8 cellular contexts compared by ENCODE assay signal in the genomic region with DNA sequence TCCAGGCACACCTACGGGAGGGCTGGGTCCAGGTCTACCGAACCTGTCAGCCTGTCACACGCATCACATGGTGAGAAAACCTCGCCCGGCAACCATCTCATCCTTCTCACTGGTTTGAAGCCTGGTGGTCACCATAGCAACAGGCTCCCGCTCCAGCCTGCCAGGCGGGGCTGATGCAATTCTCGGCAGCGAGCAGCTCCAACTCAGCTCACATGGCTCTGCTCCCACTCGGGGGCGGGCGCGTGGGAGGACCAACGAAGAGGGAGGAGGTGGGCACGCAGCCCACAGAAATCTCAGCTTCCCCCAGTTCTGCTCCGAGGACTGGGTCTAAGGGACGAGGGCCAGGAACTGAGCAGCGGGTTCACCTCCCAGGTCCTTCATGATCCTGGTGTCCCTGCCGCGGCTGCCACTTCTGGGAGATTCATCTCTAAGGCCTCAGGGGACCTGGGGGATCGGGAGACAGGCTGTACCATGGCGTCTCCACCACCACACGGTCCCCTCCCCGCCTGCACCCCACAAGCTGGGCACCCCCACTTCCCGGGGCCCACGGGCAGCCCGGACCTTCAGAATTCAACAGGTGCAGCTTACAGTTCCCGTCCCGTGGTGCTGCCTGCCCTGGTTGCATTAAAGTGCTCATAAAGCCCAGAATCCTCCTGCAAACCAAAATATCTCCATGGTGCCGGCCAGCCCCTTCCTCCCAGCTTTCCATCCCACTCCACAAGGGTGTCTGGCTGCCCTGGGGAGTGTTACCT. TPM values are rescaled to one million over a fixed set of nuclear protein-coding genes. Genes with fewer than 3 reads are reported as not detected.
DNase-seq lines count a peak whose midpoint lies in the region; ATAC-seq and TF ChIP-seq lines count a peak whose summit lies in the region.

No MANE protein-coding gene starts in this region.

- POLR2A ChIA-PET in AG04450 (lab: Yijun Ruan, JAX) = interaction anchor here (1.2 kb wide), 1 partner anchor 323 kb away, joined by 5 read pairs; no protein-coding TSS in a partner anchor

- H3K9me3 ChIP-seq in AG04450 (ENCODE audit: control insufficient read depth, insufficient read depth, low read length) (no peaks in the 10 kb centered on the region; the same call in 1 of the 2 replicates), HUES64 (ENCODE audit: insufficient read depth, low read depth, low read length) (no peaks in the 10 kb centered on the region), right atrium auricular region (no peaks in the 10 kb centered on the region), thoracic aorta (no peaks in the 10 kb centered on the region), T-helper 17 cell (ENCODE audit: control insufficient read depth, low read length, poor library complexity, severe bottlenecking) (no peaks in the 10 kb centered on the region), prostate gland (no peaks in the 10 kb centered on the region)

- no peaks in the 10 kb centered on the region for H3K4me1 Mint-ChIP-seq in T-helper 17 cell

- H3K4me3 ChIP-seq in AG04450 (ENCODE audit: low read depth, low read length) = no peak overlapping the region
- no peak overlapping the region for H3K4me3 ChIP-seq in HUES64 (ENCODE audit: low read length)
- H3K4me3 ChIP-seq in right atrium auricular region = no peak overlapping the region
- H3K4me3 ChIP-seq in thoracic aorta = peak overlapping the region; percentile 29
- H3K4me3 ChIP-seq in prostate gland = no peak overlapping the region

- H3K4me3 Mint-ChIP-seq in T-helper 17 cell = no peak overlapping the region

- CTCF ChIA-PET in AG04450 (lab: Charles Lee) = no interaction called here

- H3K36me3 ChIP-seq in HUES64 (ENCODE audit: insufficient read depth, low read length) (peaks cover 3% of the 10 kb centered on the region; the same call in 1 of the 2 replicates), right atrium auricular region (peaks cover 8% of the 10 kb centered on the region), thoracic aorta (peaks cover 6% of the 10 kb centered on the region), prostate gland (no peaks in the 10 kb centered on the region)

- ATAC-seq in thoracic aorta (ENCODE audit: insufficient number of reproducible peaks, low FRiP score, low read depth) (no peak), T-helper 17 cell (no peak)

- H3K27ac ChIP-seq in AG04450 (ENCODE audit: low read depth, low read length) (no peak overlapping the region), HUES64 (ENCODE audit: low read depth, low read length) (peak overlapping the region; percentile 28; the same call in 1 of the 2 replicates), right atrium auricular region (no peak overlapping the region), thoracic aorta (peak overlapping the region; percentile 52 to 60), prostate gland (no peak overlapping the region)

- H3K36me3 Mint-ChIP-seq in T-helper 17 cell (ENCODE audit: low read depth) = no peaks in the 10 kb centered on the region

- no peaks in the 10 kb centered on the region for H3K27me3 Mint-ChIP-seq in T-helper 17 cell

- intact Hi-C loops in prostate gland (cut with DNase I) = no loop called here

- H3K27ac Mint-ChIP-seq in T-helper 17 cell = no peak overlapping the region

- DNase-seq in AG04450 (ENCODE audit: low read depth, low spot score) (peak; percentile 32), SW480 (ENCODE audit: low spot score) (peak; percentile 70), right atrium auricular region (ENCODE audit: low spot score) (peak; percentile 76), thoracic aorta (ENCODE audit: low spot score) (peak; percentile 64), T-helper 17 cell (no peak), prostate gland (ENCODE audit: low spot score) (no peak), GM10266 (ENCODE audit: extremely low spot score) (no peak)

- no peaks in the 10 kb centered on the region for H3K4me1 ChIP-seq in HUES64 (ENCODE audit: insufficient read depth, low read length)
- H3K4me1 ChIP-seq in right atrium auricular region = peaks cover 0 to 12% of the 10 kb centered on the region in 2 donors
- peaks cover 0 to 14% of the 10 kb centered on the region in 2 donors for H3K4me1 ChIP-seq in thoracic aorta (ENCODE audit: control insufficient read depth in 1 of 2, low read depth in 2 of 2)
- H3K4me1 ChIP-seq in prostate gland (replicated peaks) = no peaks in the 10 kb centered on the region

- no peak for TF ChIP-seq POLR2A in prostate gland (IDR thresholded peaks at IDR 0.05)

- 76% methylated on average over 30 of the region's 30 CpGs for WGBS in HUES64
- WGBS in prostate gland = 45% methylated on average over 30 of the region's 30 CpGs

- TF ChIP-seq CTCF in AG04450 (IDR thresholded peaks at IDR 0.05; ENCODE audit: low read depth, low read length) (no peak), right atrium auricular region (IDR thresholded peaks at IDR 0.05) (no peak), thoracic aorta (IDR thresholded peaks at IDR 0.05) (no peak), prostate gland (IDR thresholded peaks at IDR 0.05) (no peak), GM10266 (IDR thresholded peaks at IDR 0.05; ENCODE audit: control insufficient read depth, insufficient read depth, low read depth, missing control alignments) (no peak)

- H3K27me3 ChIP-seq in AG04450 (ENCODE audit: control insufficient read depth, insufficient read depth, low read length) (no peaks in the 10 kb centered on the region), HUES64 (ENCODE audit: insufficient read depth, low read length) (no peaks in the 10 kb centered on the region), right atrium auricular region (no peaks in the 10 kb centered on the region), thoracic aorta (replicated peaks; ENCODE audit: insufficient read depth) (no peaks in the 10 kb centered on the region), prostate gland (replicated peaks; ENCODE audit: insufficient read depth) (no peaks in the 10 kb centered on the region)

- H3K9ac ChIP-seq in HUES64 (ENCODE audit: low read depth, low read length) = peak overlapping the region; percentile 39; the same call in 1 of the 2 replicates

RNA-seq across cellular contexts. Expression of gene ABR, which starts 25.8 kb away (rescaled TPM):
- polyA plus RNA-seq in AG04450 (2011; rRNA removed) = 64.3 and 71.2 TPM in 2 replicates
- 94.2 and 133 TPM in 2 replicates for polyA minus RNA-seq in AG04450 (2011; rRNA and poly(A)+ RNA removed)
- 21.9 TPM for polyA plus RNA-seq in HUES64 (2013, experiment 1 of 2)
- polyA plus RNA-seq in HUES64 (2013, experiment 2 of 2) = 25.4 TPM
- total RNA-seq in right atrium auricular region (100 to 1,000 TPM in 1 of 2 donors, 10 to 100 TPM in 1; 94.9 to 116 TPM), thoracic aorta (100 to 1,000 TPM; 159 to 200 TPM), T-helper 17 cell (100 to 1,000 TPM; 101 to 130 TPM), prostate gland (10 to 100 TPM; 80.7 to 82.7 TPM)

Comparison
In these comparisons a context has a peak if more than half of its experiments do, and no peak if none do; other contexts are left out.
1. DNase-seq: peak in AG04450 (single experiment), SW480 (single experiment), right atrium auricular region (single experiment) and thoracic aorta (single experiment); none in T-helper 17 cell (0 of 3), prostate gland (single experiment) and GM10266 (single experiment).
2. H3K27ac ChIP-seq: peak in HUES64 (single experiment) and thoracic aorta (2 of 2); none in AG04450 (single experiment), right atrium auricular region (0 of 2) and prostate gland (0 of 2).